ENCODE assay signal across 13 cellular contexts in the genomic region with DNA sequence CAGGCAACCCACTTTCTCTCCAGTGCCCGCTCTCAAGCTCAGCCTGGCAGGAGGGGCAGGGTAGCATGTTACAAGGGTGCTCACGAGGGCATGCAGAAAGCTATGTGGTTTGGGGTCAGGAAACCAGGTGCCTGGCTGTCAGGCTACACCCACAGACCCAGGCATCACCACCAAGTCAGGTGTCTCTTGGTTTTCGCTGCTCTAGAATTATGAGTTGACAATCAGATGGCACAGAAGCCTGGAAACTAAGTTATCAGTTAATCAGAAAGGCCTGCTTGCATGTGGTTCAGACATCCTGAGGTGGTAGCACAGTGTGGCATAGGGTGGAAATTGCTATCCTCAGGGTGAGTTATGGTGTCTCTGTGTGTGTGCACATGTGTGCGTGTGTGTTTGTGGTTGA. TPM values are rescaled to one million over a fixed set of nuclear protein-coding genes. Genes with fewer than 3 reads are reported as not detected.
DNase-seq lines count a peak whose midpoint lies in the region; ATAC-seq and TF ChIP-seq lines count a peak whose summit lies in the region.
"Had no signal": no experiment of that assay in that cellular context is flagged by ENCODE, and none has a peak within 500 bp of the region (broad histone marks: within the 10 kb centered on the region; RNA-seq: fewer than 3 reads in every experiment).

No MANE protein-coding gene starts in this region.

- intact Hi-C loops in cardiac septum (cut with DNase I): no loop called here

- POLR2A ChIA-PET in activated CD8-positive, alpha-beta T cell treated with anti-CD3 and anti-CD28 coated beads, Interleukin-2, amount 10 ng/mL, durations not matched to agents 7 days and 5 days (lab: Charles Lee): interaction anchor here (0.6 kb wide), 1 partner anchor 31 kb away, joined by 3 read pairs; no protein-coding TSS in a partner anchor

- H3K4me3 ChIP-seq in Jurkat, Clone E6-1 (ENCODE audit: low read length): no peak overlapping the region
- H3K4me3 ChIP-seq in foreskin fibroblast (ENCODE audit: low read depth in 1 of 2, low read length in 2 of 2): no peak overlapping the region
- H3K4me3 ChIP-seq: BLaER1 treated with 17β-estradiol and CSF1 and Interleukin-3, amounts not matched to agents 10 nM and 100 nM had no signal

- H3K36me3 Mint-ChIP-seq in activated CD8-positive, alpha-beta T cell treated with anti-CD3 and anti-CD28 coated beads, Interleukin-2, amount 10 ng/mL, durations not matched to agents 7 days and 5 days (ENCODE audit: low read depth): peaks cover 3% of the 10 kb centered on the region
- peaks cover 8% of the 10 kb centered on the region for H3K36me3 Mint-ChIP-seq in central memory CD8-positive, alpha-beta T cell (ENCODE audit: insufficient read depth)

- CTCF ChIA-PET in activated CD8-positive, alpha-beta T cell treated with anti-CD3 and anti-CD28 coated beads, Interleukin-2, amount 10 ng/mL, durations not matched to agents 7 days and 5 days (lab: Charles Lee): interaction anchor here (0.6 to 0.7 kb wide), 2 partner anchors 206 to 211 kb away, joined by 3 read pairs; no protein-coding TSS in a partner anchor

- ATAC-seq in activated CD8-positive, alpha-beta T cell treated with anti-CD3 and anti-CD28 coated beads, Interleukin-2, amount 10 ng/mL, durations not matched to agents 7 days and 5 days: peak; percentile 89
- ATAC-seq in central memory CD8-positive, alpha-beta T cell (replicated peaks; ENCODE audit: extremely low read depth, poor library complexity, severe bottlenecking): peak; percentile 96

- no peak overlapping the region for H3K4me3 Mint-ChIP-seq in activated CD8-positive, alpha-beta T cell treated with anti-CD3 and anti-CD28 coated beads, Interleukin-2, amount 10 ng/mL, durations not matched to agents 7 days and 5 days
- peak overlapping the region; percentile 7 for H3K4me3 Mint-ChIP-seq in central memory CD8-positive, alpha-beta T cell

- H3K27me3 Mint-ChIP-seq in activated CD8-positive, alpha-beta T cell treated with anti-CD3 and anti-CD28 coated beads, Interleukin-2, amount 10 ng/mL, durations not matched to agents 7 days and 5 days (ENCODE audit: low read depth): peaks cover 73% of the 10 kb centered on the region
- H3K27me3 Mint-ChIP-seq in central memory CD8-positive, alpha-beta T cell: peaks cover 24% of the 10 kb centered on the region

- no peaks in the 10 kb centered on the region for H3K9me3 Mint-ChIP-seq in activated CD8-positive, alpha-beta T cell treated with anti-CD3 and anti-CD28 coated beads, Interleukin-2, amount 10 ng/mL, durations not matched to agents 7 days and 5 days (ENCODE audit: insufficient read depth)
- peaks cover 5% of the 10 kb centered on the region for H3K9me3 Mint-ChIP-seq in central memory CD8-positive, alpha-beta T cell

- TF ChIP-seq CTCF in foreskin fibroblast (IDR thresholded peaks at IDR 0.05; ENCODE audit: low read depth, low read length): no peak

- H3K4me1 Mint-ChIP-seq in activated CD8-positive, alpha-beta T cell treated with anti-CD3 and anti-CD28 coated beads, Interleukin-2, amount 10 ng/mL, durations not matched to agents 7 days and 5 days (ENCODE audit: low read depth): peaks cover 29% of the 10 kb centered on the region
- H3K4me1 Mint-ChIP-seq in central memory CD8-positive, alpha-beta T cell: peaks cover 31% of the 10 kb centered on the region

- peak overlapping the region; percentile 48 for H3K27ac Mint-ChIP-seq in activated CD8-positive, alpha-beta T cell treated with anti-CD3 and anti-CD28 coated beads, Interleukin-2, amount 10 ng/mL, durations not matched to agents 7 days and 5 days
- peak overlapping the region; percentile 58 for H3K27ac Mint-ChIP-seq in central memory CD8-positive, alpha-beta T cell (ENCODE audit: low read depth)

- peak; percentile 100 for DNase-seq in Jurkat, Clone E6-1 (ENCODE audit: low read depth, low spot score)
- DNase-seq in activated CD8-positive, alpha-beta T cell treated with anti-CD3 and anti-CD28 coated beads, Interleukin-2, amount 10 ng/mL, durations not matched to agents 7 days and 5 days: peak; percentile 67
- peak; percentile 42 to 72 for DNase-seq in central memory CD8-positive, alpha-beta T cell (ENCODE audit: low spot score in 2 of 2)
- DNase-seq in stimulated activated CD8-positive, alpha-beta memory T cell treated with anti-CD3 and anti-CD28 coated beads, Interleukin-15, amount 100 ng/mL, for 4 hours (ENCODE audit: low read depth in 2 of 2): peak; percentile 30 to 49
- no peak for DNase-seq in foreskin fibroblast
- no peak for DNase-seq in UCSD-AML1 (lab: John Stamatoyannopoulos, UW; ENCODE audit: unreplicated experiment)
- DNase-seq in NCI-H446 (lab: John Stamatoyannopoulos, UW): no peak
- no peak for DNase-seq in cardiac septum (ENCODE audit: low spot score)
- DNase-seq: cortex of kidney, head of caudate nucleus, Kasumi-1, NCI-H774 had no signal

RNA-seq across cellular contexts. Expression of gene CCR9, which starts 16.2 kb away (rescaled TPM):
- 1.5 TPM for polyA plus RNA-seq in Jurkat, Clone E6-1 (2012; ENCODE audit: insufficient read depth, insufficient read length)
- under 1 TPM in 1 of 2 experiments, not detected in 1; 0.08 TPM for total RNA-seq in activated CD8-positive, alpha-beta T cell treated with anti-CD3 and anti-CD28 coated beads, Interleukin-2, amount 10 ng/mL, durations not matched to agents 7 days and 5 days
- not detected for total RNA-seq in cardiac septum

RNA-seq across cellular contexts. Expression of gene LZTFL1, which starts 28.2 kb away (rescaled TPM):
- polyA plus RNA-seq in Jurkat, Clone E6-1 (2012; ENCODE audit: insufficient read depth, insufficient read length): 59.6 TPM
- total RNA-seq in activated CD8-positive, alpha-beta T cell treated with anti-CD3 and anti-CD28 coated beads, Interleukin-2, amount 10 ng/mL, durations not matched to agents 7 days and 5 days: 1 to 10 TPM; 5.1 to 6.7 TPM
- total RNA-seq in cardiac septum: 6.0 TPM

Comparison
In these comparisons a context has a peak if more than half of its experiments do, and no peak if none do; other contexts are left out.
1. DNase-seq: peak in Jurkat, Clone E6-1 (single experiment), activated CD8-positive, alpha-beta T cell treated with anti-CD3 and anti-CD28 coated beads, Interleukin-2, amount 10 ng/mL, durations not matched to agents 7 days and 5 days (single experiment), central memory CD8-positive, alpha-beta T cell (2 of 2) and stimulated activated CD8-positive, alpha-beta memory T cell treated with anti-CD3 and anti-CD28 coated beads, Interleukin-15, amount 100 ng/mL, for 4 hours (2 of 2); none in foreskin fibroblast (0 of 2), UCSD-AML1 (single experiment), NCI-H446 (0 of 2) and cardiac septum (single experiment).